Comparison of ENCODE assay signal across 8 cellular contexts in the genomic region with DNA sequence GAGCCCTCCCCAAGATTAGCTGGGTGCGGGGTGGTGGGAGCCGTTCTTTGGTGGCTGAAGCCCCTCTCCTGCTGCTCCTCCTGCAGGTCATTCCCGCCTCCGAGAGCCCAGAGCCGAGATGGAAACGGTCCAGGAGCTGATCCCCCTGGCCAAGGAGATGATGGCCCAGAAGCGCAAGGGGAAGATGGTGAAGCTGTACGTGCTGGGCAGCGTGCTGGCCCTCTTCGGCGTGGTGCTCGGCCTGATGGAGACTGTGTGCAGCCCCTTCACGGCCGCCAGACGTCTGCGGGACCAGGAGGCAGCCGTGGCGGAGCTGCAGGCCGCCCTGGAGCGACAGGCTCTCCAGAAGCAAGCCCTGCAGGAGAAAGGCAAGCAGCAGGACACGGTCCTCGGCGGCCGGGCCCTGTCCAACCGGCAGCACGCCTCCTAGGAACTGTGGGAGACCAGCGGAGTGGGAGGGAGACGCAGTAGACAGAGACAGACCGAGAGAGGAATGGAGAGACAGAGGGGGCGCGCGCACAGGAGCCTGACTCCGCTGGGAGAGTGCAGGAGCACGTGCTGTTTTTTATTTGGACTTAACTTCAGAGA. TPM values are rescaled to one million over a fixed set of nuclear protein-coding genes. Genes with fewer than 3 reads are reported as not detected.
DNase-seq lines count a peak whose midpoint lies in the region; ATAC-seq lines count a peak whose summit lies in the region.

No MANE protein-coding gene starts in this region.

- no peak overlapping the region for H3K27ac ChIP-seq in trophoblast cell (ENCODE audit: low read depth, low read length)

- H3K36me3 Mint-ChIP-seq in activated naive CD4-positive, alpha-beta T cell treated with anti-CD3 and anti-CD28 coated beads for 36 hours (ENCODE audit: low read depth): peaks cover 40% of the 10 kb centered on the region
- peaks cover 5% of the 10 kb centered on the region for H3K36me3 Mint-ChIP-seq in activated naive CD8-positive, alpha-beta T cell treated with anti-CD3 and anti-CD28 coated beads, Interleukin-2, amount 10 ng/mL, durations not matched to agents 7 days and 5 days

- peaks cover 10 to 15% of the 10 kb centered on the region in 2 experiments for H3K4me1 ChIP-seq in trophoblast cell (ENCODE audit: control insufficient read depth in 1 of 2, insufficient read depth in 2 of 2, low read length in 2 of 2)

- no peak overlapping the region for H4K8ac ChIP-seq in trophoblast cell (ENCODE audit: low read depth, low read length)

- peak overlapping the region; percentile 87 for H3K4me3 Mint-ChIP-seq in activated naive CD4-positive, alpha-beta T cell treated with anti-CD3 and anti-CD28 coated beads for 36 hours
- peak overlapping the region; percentile 76 for H3K4me3 Mint-ChIP-seq in activated naive CD8-positive, alpha-beta T cell treated with anti-CD3 and anti-CD28 coated beads, Interleukin-2, amount 10 ng/mL, durations not matched to agents 7 days and 5 days

- H2BK5ac ChIP-seq in trophoblast cell (ENCODE audit: low read depth, low read length, poor library complexity): no peak overlapping the region

- H3K4me1 Mint-ChIP-seq in activated naive CD4-positive, alpha-beta T cell treated with anti-CD3 and anti-CD28 coated beads for 36 hours (ENCODE audit: low read depth): peaks cover 56% of the 10 kb centered on the region
- peaks cover 41% of the 10 kb centered on the region for H3K4me1 Mint-ChIP-seq in activated naive CD8-positive, alpha-beta T cell treated with anti-CD3 and anti-CD28 coated beads, Interleukin-2, amount 10 ng/mL, durations not matched to agents 7 days and 5 days

- no peak overlapping the region for H2AK5ac ChIP-seq in trophoblast cell (ENCODE audit: low read length)

- intact Hi-C loops in activated naive CD4-positive, alpha-beta T cell treated with anti-CD3 and anti-CD28 coated beads for 36 hours (cut with micrococcal nuclease): no loop called here
- intact Hi-C loops in left cardiac atrium (cut with DNase I): no loop called here

- H3K27me3 Mint-ChIP-seq in activated naive CD4-positive, alpha-beta T cell treated with anti-CD3 and anti-CD28 coated beads for 36 hours (ENCODE audit: low read depth): peaks cover 22% of the 10 kb centered on the region
- H3K27me3 Mint-ChIP-seq in activated naive CD8-positive, alpha-beta T cell treated with anti-CD3 and anti-CD28 coated beads, Interleukin-2, amount 10 ng/mL, durations not matched to agents 7 days and 5 days: peaks cover 52% of the 10 kb centered on the region

- no peak overlapping the region for H4K12ac ChIP-seq in trophoblast cell (ENCODE audit: low read depth, low read length)

- H3K4ac ChIP-seq in trophoblast cell (ENCODE audit: low read depth, low read length): no peak overlapping the region

- no peaks in the 10 kb centered on the region for H3K9me3 ChIP-seq in trophoblast cell (ENCODE audit: insufficient read depth, low read depth, low read length)

- WGBS in trophoblast cell (ENCODE audit: extremely low coverage, insufficient coverage, insufficient read length): no CpG with 5 or more reads among the region's 34 CpGs

- no peaks in the 10 kb centered on the region for H3K9me3 Mint-ChIP-seq in activated naive CD4-positive, alpha-beta T cell treated with anti-CD3 and anti-CD28 coated beads for 36 hours
- H3K9me3 Mint-ChIP-seq in activated naive CD8-positive, alpha-beta T cell treated with anti-CD3 and anti-CD28 coated beads, Interleukin-2, amount 10 ng/mL, durations not matched to agents 7 days and 5 days: no peaks in the 10 kb centered on the region

- H3K36me3 ChIP-seq in trophoblast cell (ENCODE audit: control insufficient read depth in 1 of 2, insufficient read depth in 2 of 2, low read length in 2 of 2): no peaks in the 10 kb centered on the region

- H3K4me3 ChIP-seq in trophoblast cell (ENCODE audit: low read depth, low read length): peak overlapping the region; percentile 46

- peak overlapping the region; percentile 92 for H3K27ac Mint-ChIP-seq in activated naive CD4-positive, alpha-beta T cell treated with anti-CD3 and anti-CD28 coated beads for 36 hours
- no peak overlapping the region for H3K27ac Mint-ChIP-seq in activated naive CD8-positive, alpha-beta T cell treated with anti-CD3 and anti-CD28 coated beads, Interleukin-2, amount 10 ng/mL, durations not matched to agents 7 days and 5 days

- H3K79me2 ChIP-seq in trophoblast cell (ENCODE audit: control insufficient read depth, insufficient read depth, low read length, poor library complexity): peaks cover 1% of the 10 kb centered on the region

- peaks cover 27% of the 10 kb centered on the region for H3K27me3 ChIP-seq in trophoblast cell (ENCODE audit: insufficient read depth, low read length)

- H3K4me2 ChIP-seq in trophoblast cell (ENCODE audit: low read length): peak overlapping the region; percentile 78

- H2AFZ ChIP-seq in trophoblast cell (ENCODE audit: insufficient read depth, low read length, poor library complexity): peak overlapping the region; percentile 45

- CTCF ChIA-PET in activated naive CD4-positive, alpha-beta T cell treated with anti-CD3 and anti-CD28 coated beads for 36 hours (lab: Charles Lee): interaction anchor here (0.6 to 3.1 kb wide), 13 partner anchors 8 to 80 kb away, joined by 3 to 10 read pairs (median 4); a partner anchor contains a TSS

- H2BK120ac ChIP-seq in trophoblast cell (ENCODE audit: insufficient read depth, low read length, poor library complexity): no peak overlapping the region

- no peak overlapping the region for H3K9ac ChIP-seq in trophoblast cell (ENCODE audit: low read length)

- H3K14ac ChIP-seq in trophoblast cell (ENCODE audit: low read length): no peak overlapping the region

- peak overlapping the region; percentile 9 for H2BK12ac ChIP-seq in trophoblast cell (ENCODE audit: low read length)

- H3K18ac ChIP-seq in trophoblast cell (ENCODE audit: low read length): no peak overlapping the region

- H3K79me1 ChIP-seq in trophoblast cell (ENCODE audit: low read length): no peaks in the 10 kb centered on the region

- H4K91ac ChIP-seq in trophoblast cell (ENCODE audit: low read depth, low read length): no peak overlapping the region

- DNase-seq in activated naive CD4-positive, alpha-beta T cell treated with anti-CD3 and anti-CD28 coated beads for 36 hours: peak; percentile 35
- no peak for DNase-seq in activated naive CD4-positive, alpha-beta T cell (lab: John Stamatoyannopoulos, UW)
- DNase-seq in activated naive CD8-positive, alpha-beta T cell treated with anti-CD3 and anti-CD28 coated beads, Interleukin-2, amount 10 ng/mL, durations not matched to agents 7 days and 5 days: peak; percentile 42
- peak; percentile 51 for DNase-seq in left cardiac atrium
- no peak for DNase-seq in trophoblast cell
- no peak for DNase-seq in NCI-H2081 treated with DMSO at 0.1 percent for 48 hours (lab: John Stamatoyannopoulos, UW)

- POLR2A ChIA-PET in activated naive CD8-positive, alpha-beta T cell treated with anti-CD3 and anti-CD28 coated beads, Interleukin-2, amount 10 ng/mL, durations not matched to agents 7 days and 5 days (lab: Charles Lee): interaction anchor here (0.8 to 1.6 kb wide), 3 partner anchors 10 to 68 kb away, joined by 3 to 4 read pairs (median 3); no protein-coding TSS in a partner anchor

- no peak overlapping the region for H3K23ac ChIP-seq in trophoblast cell (ENCODE audit: low read length)

- ATAC-seq in activated naive CD8-positive, alpha-beta T cell treated with anti-CD3 and anti-CD28 coated beads, Interleukin-2, amount 10 ng/mL, durations not matched to agents 7 days and 5 days (ENCODE audit: low read depth): no peak
- ATAC-seq in left cardiac atrium (peak; percentile 17 to 70), HG03457 (IDR thresholded peaks at IDR 0.05; ENCODE audit: unreplicated experiment) (no peak), HG02623 (IDR thresholded peaks at IDR 0.05; ENCODE audit: unreplicated experiment) (no peak)

RNA-seq across cellular contexts. Expression of a gene that starts 0.4 kb away (rescaled TPM):
- total RNA-seq in activated naive CD4-positive, alpha-beta T cell treated with anti-CD3 and anti-CD28 coated beads for 36 hours: 100 to 1,000 TPM; 138 to 139 TPM
- under 1 TPM; 0.37 to 0.47 TPM for total RNA-seq in activated naive CD8-positive, alpha-beta T cell treated with anti-CD3 and anti-CD28 coated beads, Interleukin-2, amount 10 ng/mL, durations not matched to agents 7 days and 5 days
- total RNA-seq in left cardiac atrium: 100 to 1,000 TPM; 220 to 440 TPM
- polyA plus RNA-seq in trophoblast cell (2013): 0.96 and 1.1 TPM in 2 replicates

RNA-seq across cellular contexts. Expression of a gene that starts 23.4 kb away (rescaled TPM):
- 10 to 100 TPM; 11.8 to 13.0 TPM for total RNA-seq in activated naive CD4-positive, alpha-beta T cell treated with anti-CD3 and anti-CD28 coated beads for 36 hours
- total RNA-seq in activated naive CD8-positive, alpha-beta T cell treated with anti-CD3 and anti-CD28 coated beads, Interleukin-2, amount 10 ng/mL, durations not matched to agents 7 days and 5 days: under 1 TPM; 0.83 to 0.96 TPM
- total RNA-seq in left cardiac atrium: 10 to 100 TPM in 1 of 2 donors, 1 to 10 TPM in 1; 8.4 to 14.3 TPM
- 3.6 and 4.0 TPM in 2 replicates for polyA plus RNA-seq in trophoblast cell (2013)

RNA-seq across cellular contexts. Expression of a gene that starts 29.0 kb away (rescaled TPM):
- 1 to 10 TPM; 6.7 to 8.0 TPM for total RNA-seq in activated naive CD4-positive, alpha-beta T cell treated with anti-CD3 and anti-CD28 coated beads for 36 hours
- not detected for total RNA-seq in activated naive CD8-positive, alpha-beta T cell treated with anti-CD3 and anti-CD28 coated beads, Interleukin-2, amount 10 ng/mL, durations not matched to agents 7 days and 5 days
- 1 to 10 TPM; 5.6 to 6.8 TPM for total RNA-seq in left cardiac atrium
- polyA plus RNA-seq in trophoblast cell (2013): 0.12 TPM in 1 of 2 replicates, not detected in the other

Comparison
In these comparisons a context has a peak if more than half of its experiments do, and no peak if none do; other contexts are left out.
1. DNase-seq: peak in activated naive CD4-positive, alpha-beta T cell treated with anti-CD3 and anti-CD28 coated beads for 36 hours (single experiment), activated naive CD8-positive, alpha-beta T cell treated with anti-CD3 and anti-CD28 coated beads, Interleukin-2, amount 10 ng/mL, durations not matched to agents 7 days and 5 days (single experiment) and left cardiac atrium (single experiment); none in activated naive CD4-positive, alpha-beta T cell (0 of 4), trophoblast cell (0 of 2) and NCI-H2081 treated with DMSO at 0.1 percent for 48 hours (single experiment).
2. ATAC-seq: peak in left cardiac atrium (2 of 2); none in activated naive CD8-positive, alpha-beta T cell treated with anti-CD3 and anti-CD28 coated beads, Interleukin-2, amount 10 ng/mL, durations not matched to agents 7 days and 5 days (single experiment), HG03457 (single experiment) and HG02623 (single experiment).
3. RNA of a gene that starts 0.4 kb away (total RNA-seq): 220 to 440 TPM in left cardiac atrium and 138 to 139 TPM in activated naive CD4-positive, alpha-beta T cell treated with anti-CD3 and anti-CD28 coated beads for 36 hours; 0.37 to 0.47 TPM in activated naive CD8-positive, alpha-beta T cell treated with anti-CD3 and anti-CD28 coated beads, Interleukin-2, amount 10 ng/mL, durations not matched to agents 7 days and 5 days; every median in the first group is over 10 times any median in the second.
4. RNA of a gene that starts 23.4 kb away (total RNA-seq): 8.4 to 14.3 TPM in left cardiac atrium and 11.8 to 13.0 TPM in activated naive CD4-positive, alpha-beta T cell treated with anti-CD3 and anti-CD28 coated beads for 36 hours; 0.83 to 0.96 TPM in activated naive CD8-positive, alpha-beta T cell treated with anti-CD3 and anti-CD28 coated beads, Interleukin-2, amount 10 ng/mL, durations not matched to agents 7 days and 5 days; every median in the first group is over 4 times any median in the second.
5. RNA of a gene that starts 29.0 kb away (total RNA-seq): 6.7 to 8.0 TPM in activated naive CD4-positive, alpha-beta T cell treated with anti-CD3 and anti-CD28 coated beads for 36 hours and 5.6 to 6.8 TPM in left cardiac atrium; not detected in activated naive CD8-positive, alpha-beta T cell treated with anti-CD3 and anti-CD28 coated beads, Interleukin-2, amount 10 ng/mL, durations not matched to agents 7 days and 5 days; every median in the first group is over 4 times any median in the second.